In the genomic region with DNA sequence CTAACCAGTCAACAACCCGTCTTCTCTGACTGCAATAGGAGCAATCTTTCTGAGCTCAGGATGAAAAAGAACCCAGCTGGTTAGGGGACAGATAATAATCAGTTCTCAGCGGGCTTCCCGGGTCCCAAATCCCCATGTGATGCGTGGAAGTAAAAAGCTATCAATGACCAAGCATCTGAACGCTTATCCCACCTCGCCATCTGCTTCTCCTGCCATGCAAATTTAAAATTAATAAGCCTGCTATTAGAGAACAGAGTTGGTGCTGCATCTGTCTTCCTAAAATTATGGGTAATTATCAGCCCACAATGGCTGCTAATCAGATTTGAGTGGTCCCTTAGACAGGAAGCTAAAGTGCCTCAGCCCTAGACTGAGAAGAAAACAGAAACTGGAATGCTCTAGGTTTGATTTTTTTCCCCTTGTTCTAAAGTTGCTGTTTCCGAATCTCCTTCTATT, we compare ENCODE assay signal across 11 cellular contexts. TPM values are rescaled to one million over a fixed set of nuclear protein-coding genes. Genes with fewer than 3 reads are reported as not detected.
DNase-seq lines count a peak whose midpoint lies in the region; ATAC-seq, FAIRE-seq and TF ChIP-seq lines count a peak whose summit lies in the region.
"Had no signal": no experiment of that assay in that cellular context is flagged by ENCODE, and none has a peak within 500 bp of the region (broad histone marks: within the 10 kb centered on the region; RNA-seq: fewer than 3 reads in every experiment).

No MANE protein-coding gene starts in this region.

- H3K9me2 ChIP-seq in neural cell (ENCODE audit: insufficient read depth, low read length) = no peaks in the 10 kb centered on the region

- H4K20me1 ChIP-seq in neural cell (ENCODE audit: insufficient read depth) = peaks cover 16% of the 10 kb centered on the region

- H3K4me3 ChIP-seq in neural cell (ENCODE audit: low read length) (peak overlapping the region; percentile 49), MG63 (no peak overlapping the region)
- H3K4me3 ChIP-seq: lung had no signal

- H3K9me3 ChIP-seq in neural cell (ENCODE audit: low read length) = no peaks in the 10 kb centered on the region
- H3K9me3 ChIP-seq in MG63 = no peaks in the 10 kb centered on the region

- H3K4me1 Mint-ChIP-seq in brain = peaks cover 100% of the 10 kb centered on the region

- H3K36me3 Mint-ChIP-seq in brain = no peaks in the 10 kb centered on the region

- H3K4me2 ChIP-seq in neural cell (ENCODE audit: low read length) = peak overlapping the region; percentile 20

- no peak overlapping the region for H2AFZ ChIP-seq in neural cell (ENCODE audit: low read depth, low read length)

- FAIRE-seq in D721Med (lab: Jason Lieb, UNC) = peak; percentile 84
- FAIRE-seq in frontal cortex (lab: Jason Lieb, UNC) = no peak
- FAIRE-seq: colon had no signal

- TF ChIP-seq EP300 in neural cell (conservative IDR thresholded peaks at IDR 0.05; ENCODE audit: poor library complexity, severe bottlenecking) = no peak

- DNase-seq in D721Med (ENCODE audit: insufficient read length, low spot score) (peak; percentile 47), NCI-H2171 treated with DMSO at 0.1 percent for 48 hours (lab: John Stamatoyannopoulos, UW) (peak; percentile 91), frontal cortex (ENCODE audit: low spot score in 2 of 2) (no peak), MG63 (no peak)
- DNase-seq: NCI-H1092 had no signal

- peak overlapping the region; percentile 14 for H3K9ac ChIP-seq in neural cell (ENCODE audit: low read length)

- ATAC-seq in HG02884 (IDR thresholded peaks at IDR 0.05; ENCODE audit: unreplicated experiment) = no peak
- no peak for ATAC-seq in GM21447 (IDR thresholded peaks at IDR 0.05; ENCODE audit: unreplicated experiment)

- no peaks in the 10 kb centered on the region for H3K27me3 Mint-ChIP-seq in brain

- TF ChIP-seq CTCF in D721Med (IDR thresholded peaks at IDR 0.05; ENCODE audit: insufficient read depth, missing control alignments) (no peak), brain (conservative IDR thresholded peaks at IDR 0.05) (no peak), neural cell (IDR thresholded peaks at IDR 0.05; ENCODE audit: poor library complexity, severe bottlenecking) (no peak)

- no peaks in the 10 kb centered on the region for H3K9me3 Mint-ChIP-seq in brain

- peaks cover 44% of the 10 kb centered on the region for H3K79me2 ChIP-seq in neural cell (replicated peaks; ENCODE audit: insufficient read depth, low read length)

- H3K36me3 ChIP-seq in neural cell (ENCODE audit: insufficient read depth, low read length) (no peaks in the 10 kb centered on the region), MG63 (no peaks in the 10 kb centered on the region; the same call in 1 of the 2 replicates)

- no peaks in the 10 kb centered on the region for H3F3A ChIP-seq in neural cell (ENCODE audit: insufficient read depth, low read length, poor library complexity, severe bottlenecking)

- peak overlapping the region; percentile 67 to 98 (median 82) for H3K27ac Mint-ChIP-seq in brain

- peak overlapping the region; percentile 38 for H3K27ac ChIP-seq in neural cell (ENCODE audit: low read length)

- TF ChIP-seq RAD21 in neural cell (conservative IDR thresholded peaks at IDR 0.05) = no peak

- H3K27me3 ChIP-seq in neural cell (ENCODE audit: insufficient read depth, low read depth, low read length) = no peaks in the 10 kb centered on the region
- H3K27me3 ChIP-seq in MG63 = no peaks in the 10 kb centered on the region

- H3K4me3 Mint-ChIP-seq in brain = peak overlapping the region; percentile 36 to 80 (median 48)

TF ChIP-seq in neural cell, 6 proteins besides CTCF, POLR2A, EP300 and RAD21:
- TF ChIP-seq POLR2AphosphoS5 (IDR thresholded peaks at IDR 0.05) (no peak), EZH2 (IDR thresholded peaks at IDR 0.05; ENCODE audit: borderline replicate concordance, insufficient read depth, low read length, poor library complexity, severe bottlenecking) (no peak), TAF1 (IDR thresholded peaks at IDR 0.05; ENCODE audit: low read depth) (no peak), MXI1 (conservative IDR thresholded peaks at IDR 0.05; ENCODE audit: poor library complexity, severe bottlenecking) (no peak), SMC3 (conservative IDR thresholded peaks at IDR 0.05; ENCODE audit: poor library complexity) (no peak)
- TF ChIP-seq, protein P1, sequence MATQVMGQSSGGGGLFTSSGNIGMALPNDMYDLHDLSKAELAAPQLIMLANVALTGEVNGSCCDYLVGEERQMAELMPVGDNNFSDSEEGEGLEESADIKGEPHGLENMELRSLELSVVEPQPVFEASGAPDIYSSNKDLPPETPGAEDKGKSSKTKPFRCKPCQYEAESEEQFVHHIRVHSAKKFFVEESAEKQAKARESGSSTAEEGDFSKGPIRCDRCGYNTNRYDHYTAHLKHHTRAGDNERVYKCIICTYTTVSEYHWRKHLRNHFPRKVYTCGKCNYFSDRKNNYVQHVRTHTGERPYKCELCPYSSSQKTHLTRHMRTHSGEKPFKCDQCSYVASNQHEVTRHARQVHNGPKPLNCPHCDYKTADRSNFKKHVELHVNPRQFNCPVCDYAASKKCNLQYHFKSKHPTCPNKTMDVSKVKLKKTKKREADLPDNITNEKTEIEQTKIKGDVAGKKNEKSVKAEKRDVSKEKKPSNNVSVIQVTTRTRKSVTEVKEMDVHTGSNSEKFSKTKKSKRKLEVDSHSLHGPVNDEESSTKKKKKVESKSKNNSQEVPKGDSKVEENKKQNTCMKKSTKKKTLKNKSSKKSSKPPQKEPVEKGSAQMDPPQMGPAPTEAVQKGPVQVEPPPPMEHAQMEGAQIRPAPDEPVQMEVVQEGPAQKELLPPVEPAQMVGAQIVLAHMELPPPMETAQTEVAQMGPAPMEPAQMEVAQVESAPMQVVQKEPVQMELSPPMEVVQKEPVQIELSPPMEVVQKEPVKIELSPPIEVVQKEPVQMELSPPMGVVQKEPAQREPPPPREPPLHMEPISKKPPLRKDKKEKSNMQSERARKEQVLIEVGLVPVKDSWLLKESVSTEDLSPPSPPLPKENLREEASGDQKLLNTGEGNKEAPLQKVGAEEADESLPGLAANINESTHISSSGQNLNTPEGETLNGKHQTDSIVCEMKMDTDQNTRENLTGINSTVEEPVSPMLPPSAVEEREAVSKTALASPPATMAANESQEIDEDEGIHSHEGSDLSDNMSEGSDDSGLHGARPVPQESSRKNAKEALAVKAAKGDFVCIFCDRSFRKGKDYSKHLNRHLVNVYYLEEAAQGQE (IDR thresholded peaks at IDR 0.05; ENCODE audit: borderline replicate concordance) = no peak

RNA-seq across cellular contexts. Expression of gene AFAP1, which starts 37.5 kb away (rescaled TPM):
- 15.3 TPM for polyA plus RNA-seq in brain (ENCODE audit: insufficient read depth, low read depth, low replicate concordance)
- polyA plus RNA-seq in neural cell = 38.9 and 44.1 TPM in 2 replicates
- polyA minus RNA-seq in neural cell = 99.4 and 103 TPM in 2 replicates
- 45.2 TPM for total RNA-seq in frontal cortex
- total RNA-seq in MG63 (2014; rRNA removed; shearing (Covaris generic); ENCODE audit: low replicate concordance) = 25.3 and 30.0 TPM in 2 replicates

Comparison
In these comparisons a context has a peak if more than half of its experiments do, and no peak if none do; other contexts are left out.
1. DNase-seq: peak in D721Med (single experiment) and NCI-H2171 treated with DMSO at 0.1 percent for 48 hours (single experiment); none in frontal cortex (0 of 2) and MG63 (single experiment).